In the genomic region with DNA sequence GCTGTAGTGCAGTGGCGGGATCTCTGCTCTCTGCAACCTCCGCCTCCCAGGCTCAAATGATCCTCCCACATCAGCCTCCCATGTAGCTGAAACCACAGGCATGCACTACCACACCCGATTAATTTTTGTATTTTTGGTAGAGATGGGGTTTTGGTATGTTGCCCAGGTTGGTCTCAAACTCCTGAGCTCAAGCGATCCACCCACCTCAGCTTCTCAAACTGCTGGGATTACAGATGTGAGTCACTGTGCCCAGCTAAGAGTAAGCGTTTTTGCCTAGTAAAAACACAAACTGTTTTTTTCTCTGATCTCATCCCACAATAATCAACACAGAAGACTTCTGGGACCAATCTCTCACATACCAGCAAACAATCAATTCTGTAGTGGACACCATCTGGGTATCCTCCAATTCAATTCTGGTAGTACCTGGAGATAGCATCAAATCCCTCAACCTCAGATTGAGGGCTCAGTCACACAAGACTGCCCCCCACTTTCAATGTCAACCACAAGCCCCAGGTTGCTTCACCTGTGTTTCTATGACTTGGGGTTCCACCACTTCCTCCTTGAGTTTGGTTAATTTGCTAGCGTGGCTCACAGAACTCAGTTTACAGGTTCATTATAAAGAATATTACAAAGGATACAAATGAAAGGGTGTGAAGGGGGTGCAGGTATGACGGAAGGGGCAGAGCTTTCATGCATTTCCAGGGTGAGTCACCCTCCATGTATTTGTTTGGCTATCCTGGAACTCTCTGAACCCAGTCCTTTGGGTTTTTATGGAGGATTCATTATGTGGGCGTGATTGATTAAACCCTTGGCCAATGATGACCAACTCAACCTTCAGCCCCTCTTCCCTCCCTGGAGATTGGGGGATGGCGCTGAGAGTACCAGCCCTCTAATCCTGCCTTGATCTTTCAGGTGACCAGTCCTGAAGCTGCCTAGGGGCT, we compare ENCODE assay signal across 20 cellular contexts. TPM values are rescaled to one million over a fixed set of nuclear protein-coding genes. Genes with fewer than 3 reads are reported as not detected.
DNase-seq lines count a peak whose midpoint lies in the region; ATAC-seq and TF ChIP-seq lines count a peak whose summit lies in the region.
"Had no signal": no experiment of that assay in that cellular context is flagged by ENCODE, and none has a peak within 500 bp of the region (broad histone marks: within the 10 kb centered on the region; RNA-seq: fewer than 3 reads in every experiment).

No MANE protein-coding gene starts in this region.

- peak; percentile 67 to 82 for ATAC-seq in activated T-cell treated with anti-CD3 and anti-CD28 coated beads, Interleukin-2, amount 50 U/mL, for 72 hours (replicated peaks in 1 of 2)
- ATAC-seq in memory B cell (ENCODE audit: low read depth), result peak; percentile 35
- no peak for ATAC-seq in gastrocnemius medialis
- ATAC-seq: gastroesophageal sphincter had no signal

- no peak overlapping the region for H3K27ac Mint-ChIP-seq in activated T-cell treated with anti-CD3 and anti-CD28 coated beads, Interleukin-2, amount 50 U/mL, for 72 hours
- no peak overlapping the region for H3K27ac Mint-ChIP-seq in activated T-cell treated with anti-CD3 and anti-CD28 coated beads, Interleukin-2, amount 50 U/mL, for 24 hours
- no peak overlapping the region for H3K27ac Mint-ChIP-seq in activated CD4-positive, alpha-beta memory T cell treated with anti-CD3 and anti-CD28 coated beads for 36 hours
- H3K27ac Mint-ChIP-seq in memory B cell, result no peak overlapping the region
- H3K27ac Mint-ChIP-seq: dendritic cell treated with granulocyte-macrophage colony-stimulating factor and Interleukin-4, amounts not matched to agents 40 ng/mL and 50 ng/mL, for 4 days had no signal

- CTCF ChIA-PET in activated CD4-positive, alpha-beta memory T cell treated with anti-CD3 and anti-CD28 coated beads for 36 hours (lab: Charles Lee), result interaction anchor here (0.8 to 1.6 kb wide), 2 partner anchors 100 to 533 kb away, joined by 3 to 4 read pairs; no protein-coding TSS in a partner anchor

- H3K36me3 Mint-ChIP-seq in activated T-cell treated with anti-CD3 and anti-CD28 coated beads, Interleukin-2, amount 50 U/mL, for 72 hours (ENCODE audit: insufficient read depth in 2 of 2), result no peaks in the 10 kb centered on the region
- no peaks in the 10 kb centered on the region for H3K36me3 Mint-ChIP-seq in activated T-cell treated with anti-CD3 and anti-CD28 coated beads, Interleukin-2, amount 50 U/mL, for 24 hours (ENCODE audit: low read depth)
- no peaks in the 10 kb centered on the region for H3K36me3 Mint-ChIP-seq in activated CD4-positive, alpha-beta memory T cell treated with anti-CD3 and anti-CD28 coated beads for 36 hours
- H3K36me3 Mint-ChIP-seq in memory B cell, result peaks cover 2% of the 10 kb centered on the region

- POLR2A ChIA-PET in activated CD4-positive, alpha-beta memory T cell treated with anti-CD3 and anti-CD28 coated beads for 36 hours (lab: Charles Lee), result no interaction called here

- H3K27ac ChIP-seq in gastrocnemius medialis, result no peak overlapping the region
- H3K27ac ChIP-seq: BLaER1, cardiac muscle cell, epithelial cell of prostate, gastroesophageal sphincter, KMS-11, upper lobe of left lung had no signal

- H3K9me3 ChIP-seq in gastrocnemius medialis, result no peaks in the 10 kb centered on the region
- H3K9me3 ChIP-seq: BLaER1, gastroesophageal sphincter, upper lobe of left lung had no signal

- H3K4me3 Mint-ChIP-seq in activated T-cell treated with anti-CD3 and anti-CD28 coated beads, Interleukin-2, amount 50 U/mL, for 72 hours, result no peak overlapping the region
- no peak overlapping the region for H3K4me3 Mint-ChIP-seq in activated T-cell treated with anti-CD3 and anti-CD28 coated beads, Interleukin-2, amount 50 U/mL, for 24 hours
- H3K4me3 Mint-ChIP-seq in activated CD4-positive, alpha-beta memory T cell treated with anti-CD3 and anti-CD28 coated beads for 36 hours, result no peak overlapping the region
- H3K4me3 Mint-ChIP-seq in memory B cell, result no peak overlapping the region
- H3K4me3 Mint-ChIP-seq: dendritic cell treated with granulocyte-macrophage colony-stimulating factor and Interleukin-4, amounts not matched to agents 40 ng/mL and 50 ng/mL, for 4 days; nephron had no signal

- no peaks in the 10 kb centered on the region for H3K9me3 Mint-ChIP-seq in activated T-cell treated with anti-CD3 and anti-CD28 coated beads, Interleukin-2, amount 50 U/mL, for 72 hours
- no peaks in the 10 kb centered on the region for H3K9me3 Mint-ChIP-seq in activated T-cell treated with anti-CD3 and anti-CD28 coated beads, Interleukin-2, amount 50 U/mL, for 24 hours
- H3K9me3 Mint-ChIP-seq in activated CD4-positive, alpha-beta memory T cell treated with anti-CD3 and anti-CD28 coated beads for 36 hours, result no peaks in the 10 kb centered on the region
- no peaks in the 10 kb centered on the region for H3K9me3 Mint-ChIP-seq in memory B cell
- H3K9me3 Mint-ChIP-seq: dendritic cell treated with granulocyte-macrophage colony-stimulating factor and Interleukin-4, amounts not matched to agents 40 ng/mL and 50 ng/mL, for 4 days; nephron had no signal

- H3K27me3 Mint-ChIP-seq in activated T-cell treated with anti-CD3 and anti-CD28 coated beads, Interleukin-2, amount 50 U/mL, for 72 hours (ENCODE audit: low read depth), result no peaks in the 10 kb centered on the region
- H3K27me3 Mint-ChIP-seq in activated T-cell treated with anti-CD3 and anti-CD28 coated beads, Interleukin-2, amount 50 U/mL, for 24 hours, result no peaks in the 10 kb centered on the region
- H3K27me3 Mint-ChIP-seq in activated CD4-positive, alpha-beta memory T cell treated with anti-CD3 and anti-CD28 coated beads for 36 hours, result no peaks in the 10 kb centered on the region
- H3K27me3 Mint-ChIP-seq in memory B cell, result peaks cover 10% of the 10 kb centered on the region
- H3K27me3 Mint-ChIP-seq: dendritic cell treated with granulocyte-macrophage colony-stimulating factor and Interleukin-4, amounts not matched to agents 40 ng/mL and 50 ng/mL, for 4 days had no signal

- no peaks in the 10 kb centered on the region for H3K27me3 ChIP-seq in gastrocnemius medialis
- H3K27me3 ChIP-seq: BLaER1, cardiac muscle cell, gastroesophageal sphincter, upper lobe of left lung had no signal

- no peaks in the 10 kb centered on the region for H3K36me3 ChIP-seq in gastrocnemius medialis
- H3K36me3 ChIP-seq: BLaER1, cardiac muscle cell, gastroesophageal sphincter, upper lobe of left lung had no signal

- peak in 1 of 2 donors; percentile 29 for DNase-seq in activated T-cell treated with anti-CD3 and anti-CD28 coated beads, Interleukin-2, amount 50 U/mL, for 72 hours
- DNase-seq in activated T-cell treated with anti-CD3 and anti-CD28 coated beads, Interleukin-2, amount 50 U/mL, for 24 hours, result no peak
- peak; percentile 15 for DNase-seq in H4 (ENCODE audit: low spot score)
- DNase-seq in activated CD4-positive, alpha-beta memory T cell treated with anti-CD3 and anti-CD28 coated beads for 36 hours, result peak; percentile 31
- no peak for DNase-seq in memory B cell (ENCODE audit: low spot score in 2 of 2)
- no peak for DNase-seq in gastrocnemius medialis
- no peak for DNase-seq in DMS153 (lab: John Stamatoyannopoulos, UW)
- no peak for DNase-seq in GM13976 (ENCODE audit: low spot score)
- DNase-seq: activated CD4-positive, alpha-beta T cell treated with anti-CD3 and anti-CD28 coated beads for 1 hour; NCI-H1105; NCI-H510A; stimulated activated CD4-positive, alpha-beta T cell treated with anti-CD3 and anti-CD28 coated beads, Interleukin-2, amount 100 ng/mL, for 24 hours; upper lobe of left lung had no signal

- no peak for TF ChIP-seq POLR2A in gastrocnemius medialis (IDR thresholded peaks at IDR 0.05)

- H3K4me3 ChIP-seq in gastrocnemius medialis, result no peak overlapping the region
- H3K4me3 ChIP-seq: BLaER1, cardiac muscle cell, gastroesophageal sphincter, upper lobe of left lung had no signal

- TF ChIP-seq CTCF in gastrocnemius medialis (IDR thresholded peaks at IDR 0.05 in 4 of 5, conservative IDR thresholded peaks at IDR 0.05 in 1 of 5) (no peak), GM13976 (IDR thresholded peaks at IDR 0.05; ENCODE audit: borderline replicate concordance, control extremely low read depth, extremely low read depth, insufficient read depth, missing control alignments) (no peak)

- intact Hi-C loops in activated CD4-positive, alpha-beta memory T cell treated with anti-CD3 and anti-CD28 coated beads for 36 hours (cut with micrococcal nuclease), result loop anchor here (10.0 kb wide), 1 partner anchor 530 kb away; no protein-coding TSS in a partner anchor
- intact Hi-C loops in gastrocnemius medialis (cut with DNase I; ENCODE audit: low total_unique reads), result no loop called here

- H3K4me1 Mint-ChIP-seq in activated T-cell treated with anti-CD3 and anti-CD28 coated beads, Interleukin-2, amount 50 U/mL, for 72 hours (ENCODE audit: low read depth), result peaks cover 10% of the 10 kb centered on the region
- peaks cover 14% of the 10 kb centered on the region for H3K4me1 Mint-ChIP-seq in activated T-cell treated with anti-CD3 and anti-CD28 coated beads, Interleukin-2, amount 50 U/mL, for 24 hours (ENCODE audit: low read depth)
- H3K4me1 Mint-ChIP-seq in activated CD4-positive, alpha-beta memory T cell treated with anti-CD3 and anti-CD28 coated beads for 36 hours (ENCODE audit: low read depth), result peaks cover 10% of the 10 kb centered on the region
- no peaks in the 10 kb centered on the region for H3K4me1 Mint-ChIP-seq in memory B cell

- H3K4me1 ChIP-seq in gastrocnemius medialis, result no peaks in the 10 kb centered on the region
- H3K4me1 ChIP-seq: BLaER1, upper lobe of left lung had no signal

- in situ Hi-C loops in gastrocnemius medialis (cut with MboI; ENCODE audit: low sequenced_read_pairs in 4 of 4), result no loop called here
- in situ Hi-C loops in GM13976 (cut with MboI; ENCODE audit: low sequenced_read_pairs, unreplicated experiment), result no loop called here

RNA-seq across cellular contexts. Expression of gene RHOU, which starts 40.0 kb away (rescaled TPM):
- under 1 TPM; 0.70 to 0.88 TPM for total RNA-seq in activated T-cell treated with anti-CD3 and anti-CD28 coated beads, Interleukin-2, amount 50 U/mL, for 72 hours
- total RNA-seq in H4 (2014; rRNA removed; shearing (Covaris generic)), result 2.1 and 2.8 TPM in 2 replicates
- total RNA-seq in activated CD4-positive, alpha-beta memory T cell treated with anti-CD3 and anti-CD28 coated beads for 36 hours, result under 1 TPM; 0.57 to 0.68 TPM
- total RNA-seq in gastrocnemius medialis, result 10 to 100 TPM; 11.8 to 65.2 (median 47.4) TPM

Comparison
In these comparisons a context has a peak if more than half of its experiments do, and no peak if none do; other contexts are left out.
1. ATAC-seq: peak in activated T-cell treated with anti-CD3 and anti-CD28 coated beads, Interleukin-2, amount 50 U/mL, for 72 hours (2 of 2) and memory B cell (single experiment); none in gastrocnemius medialis (0 of 2).
2. DNase-seq: peak in H4 (single experiment) and activated CD4-positive, alpha-beta memory T cell treated with anti-CD3 and anti-CD28 coated beads for 36 hours (single experiment); none in activated T-cell treated with anti-CD3 and anti-CD28 coated beads, Interleukin-2, amount 50 U/mL, for 24 hours (single experiment), memory B cell (0 of 2), gastrocnemius medialis (0 of 2), DMS153 (single experiment) and GM13976 (single experiment).